Comparison of ENCODE assay signal across 1 cellular context in genomic region chr1:202807926-202808757, GRCh38.
A peak's percentile ranks its signal among the peaks of the same experiment; 100 is the strongest.
TF ChIP-seq lines count a peak whose summit lies in the region.

TSS of gene KDM5B (minus strand) at chr1:202808421. CDS start at chr1:202808305, 116 bp downstream.

TF ChIP-seq in HepG2, 621 proteins besides CTCF, POLR2A, EP300 and RAD21 (continued from another document):
- TF ChIP-seq KDM2A (CRISPR knock-in tag; IDR thresholded peaks at IDR 0.05; ENCODE audit: borderline replicate concordance, low read depth) (peak; percentile 94), HIC2 (CRISPR knock-in tag; IDR thresholded peaks at IDR 0.05; ENCODE audit: low read depth) (0 out of 2 replicates have a peak, but pooled peaks have one; percentile 21), PPARG (CRISPR knock-in tag; conservative IDR thresholded peaks at IDR 0.05) (no peak; the same call in 1 of the 2 replicates), TRIM22 (IDR thresholded peaks at IDR 0.05) (no peak), FLYWCH1 (CRISPR knock-in tag; IDR thresholded peaks at IDR 0.05) (0 out of 2 replicates have a peak, but pooled peaks have one; percentile 73), TFDP1 (CRISPR knock-in tag; IDR thresholded peaks at IDR 0.05; ENCODE audit: borderline replicate concordance) (peak; percentile 70; the same call in 1 of the 2 replicates), ZNF891 (CRISPR knock-in tag; IDR thresholded peaks at IDR 0.05) (no peak), HCFC1 (IDR thresholded peaks at IDR 0.05; ENCODE audit: low read depth, low read length) (no peak), TCF7 (IDR thresholded peaks at IDR 0.05; ENCODE audit: low read depth) (no peak), SETDB1 (CRISPR knock-in tag; IDR thresholded peaks at IDR 0.05; ENCODE audit: borderline replicate concordance) (no peak), MYC (CRISPR knock-in tag; IDR thresholded peaks at IDR 0.05; ENCODE audit: borderline replicate concordance) (peak; percentile 70), ZNF790 (CRISPR knock-in tag; IDR thresholded peaks at IDR 0.05; ENCODE audit: borderline replicate concordance) (0 out of 2 replicates have a peak, but pooled peaks have one; percentile 53), MIER2 (CRISPR knock-in tag; IDR thresholded peaks at IDR 0.05) (no peak), ISL2 (CRISPR knock-in tag; IDR thresholded peaks at IDR 0.05) (0 out of 2 replicates have a peak, but pooled peaks have one; percentile 38), MAFK (conservative IDR thresholded peaks at IDR 0.05 in 1 of 2, IDR thresholded peaks at IDR 0.05 in 1 of 2; ENCODE audit: low read length in 2 of 2) (no peak), TOE1 (CRISPR knock-in tag; IDR thresholded peaks at IDR 0.05) (no peak), HHEX (CRISPR knock-in tag; IDR thresholded peaks at IDR 0.05) (no peak), NCOR1 (IDR thresholded peaks at IDR 0.05; ENCODE audit: borderline replicate concordance, low read length) (no peak), TMF1 (CRISPR knock-in tag; IDR thresholded peaks at IDR 0.05; ENCODE audit: low read depth) (0 out of 2 replicates have a peak, but pooled peaks have one; percentile 42), ZNF703 (CRISPR knock-in tag; IDR thresholded peaks at IDR 0.05; ENCODE audit: borderline replicate concordance) (peak; percentile 59; the same call in 1 of the 2 replicates), ISX (CRISPR knock-in tag; conservative IDR thresholded peaks at IDR 0.05) (0 out of 2 replicates have a peak, but pooled peaks have one; percentile 11), HBP1 (CRISPR knock-in tag; IDR thresholded peaks at IDR 0.05; ENCODE audit: low read depth) (peak; percentile 76; the same call in 1 of the 2 replicates), XRCC5 (optimal IDR thresholded peaks at IDR 0.05; ENCODE audit: low read length) (no peak), ZBTB44 (CRISPR knock-in tag; IDR thresholded peaks at IDR 0.05) (no peak), ETS1 (CRISPR knock-in tag; IDR thresholded peaks at IDR 0.05) (no peak), KAT2B (IDR thresholded peaks at IDR 0.05; ENCODE audit: borderline replicate concordance, low read depth, low read length) (no peak), ZNF317 (CRISPR knock-in tag; IDR thresholded peaks at IDR 0.05) (no peak), ZNF607 (CRISPR knock-in tag; IDR thresholded peaks at IDR 0.05; ENCODE audit: borderline replicate concordance) (peak; percentile 89)
TF ChIP-seq in HepG2: peak in this region for 270.
